21 cellular contexts compared by ENCODE assay signal in the genomic region with DNA sequence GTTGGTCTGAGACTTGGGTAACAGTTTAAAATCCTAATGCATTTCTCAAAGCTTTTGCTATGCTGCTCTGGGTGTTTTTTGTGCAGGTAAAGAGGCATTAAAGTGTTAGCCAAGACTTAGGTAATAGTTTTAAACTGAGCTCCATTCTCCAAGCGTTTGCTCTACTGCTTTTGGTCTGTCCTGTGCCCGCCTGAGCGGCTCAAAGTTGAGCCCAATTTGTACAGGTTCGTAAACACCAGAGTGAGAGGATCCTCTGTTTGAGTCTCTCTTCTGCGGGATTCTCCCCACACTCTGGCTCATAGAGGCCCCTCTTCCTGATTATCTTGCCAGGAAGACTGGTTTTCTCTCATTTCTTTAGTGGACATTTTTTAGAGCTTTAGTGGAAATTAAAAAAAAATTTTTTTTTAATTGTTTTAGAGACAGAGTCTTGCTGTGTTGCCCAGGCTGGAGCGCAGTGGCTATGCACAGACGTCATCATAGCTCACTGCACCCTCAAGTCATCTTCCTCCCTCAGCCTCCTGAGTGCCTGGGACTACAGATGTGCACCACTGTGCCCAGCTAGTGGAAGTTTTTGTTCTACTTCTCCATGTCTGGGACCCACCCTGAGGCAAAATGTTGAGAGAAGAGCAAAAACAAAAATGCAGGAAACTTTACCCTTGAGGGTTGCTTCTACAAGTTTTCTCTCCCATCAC. TPM values are rescaled to one million over a fixed set of nuclear protein-coding genes. Genes with fewer than 3 reads are reported as not detected.
DNase-seq lines count a peak whose midpoint lies in the region; ATAC-seq, FAIRE-seq and TF ChIP-seq lines count a peak whose summit lies in the region.
"Had no signal": no experiment of that assay in that cellular context is flagged by ENCODE, and none has a peak within 500 bp of the region (broad histone marks: within the 10 kb centered on the region; RNA-seq: fewer than 3 reads in every experiment).

No MANE protein-coding gene starts in this region.

- no peak for DNase-seq in SK-N-MC (ENCODE audit: low read depth, low spot score)
- no peak for DNase-seq in chondrocyte (ENCODE audit: low spot score)
- DNase-seq in HepG2 (ENCODE audit: low spot score) = peak; percentile 54
- no peak for DNase-seq in osteocyte (ENCODE audit: extremely low spot score, unreplicated experiment)
- no peak for DNase-seq in activated T-cell treated with anti-CD3 and anti-CD28 coated beads, Interleukin-2, amount 50 U/mL, for 48 hours
- DNase-seq in activated CD8-positive, alpha-beta memory T cell treated with anti-CD3 and anti-CD28 coated beads, Interleukin-2, amount 10 ng/mL, durations not matched to agents 7 days and 5 days = no peak
- no peak for DNase-seq in AG08396 (ENCODE audit: low spot score)
- DNase-seq in stimulated activated CD4-positive, alpha-beta T cell treated with anti-CD3 and anti-CD28 coated beads, Interleukin-4, amount 100 ng/mL, for 24 hours = no peak
- DNase-seq: 8988T; ACHN; C1 segment of cervical spinal cord; Calu3; CD4-positive, alpha-beta memory T cell; COR-L47; DMS53; DMS79 treated with DMSO at 0.1 percent for 48 hours; H9 had no signal

- in situ Hi-C loops in HepG2 (cut with HindIII; ENCODE audit: extremely low pct_ligation_motif_present, low pct_unique_long_range_greater_than_20kb) = no loop called here

- H3K9me3 Mint-ChIP-seq in chondrocyte (ENCODE audit: low read depth) (no peaks in the 10 kb centered on the region), osteocyte (ENCODE audit: unreplicated experiment) (peaks cover under 1% of the 10 kb centered on the region)
- H3K9me3 Mint-ChIP-seq in activated CD8-positive, alpha-beta memory T cell treated with anti-CD3 and anti-CD28 coated beads, Interleukin-2, amount 10 ng/mL, durations not matched to agents 7 days and 5 days (ENCODE audit: low read depth) = peaks cover 1% of the 10 kb centered on the region
- H3K9me3 Mint-ChIP-seq: CD4-positive, alpha-beta memory T cell had no signal

- intact Hi-C loops in HepG2 (cut with micrococcal nuclease; ENCODE audit: unreplicated experiment) = no loop called here

- TF ChIP-seq RAD21 in HepG2 (CRISPR knock-in tag; IDR thresholded peaks at IDR 0.05) = no peak

- 50% methylated on average over 7 of the region's 7 CpGs for WGBS in HepG2 (ENCODE audit: low lambda C conversion rate)

- no peak for TF ChIP-seq POLR2A in HepG2 (IDR thresholded peaks at IDR 0.05; ENCODE audit: insufficient read depth in 1 of 2, low read depth in 2 of 2, low read length in 2 of 2)

- peak overlapping the region; percentile 5; the same call in 1 of the 2 replicates for H3K4me2 ChIP-seq in HepG2 (ENCODE audit: low read depth, low read length)
- H3K4me2 ChIP-seq: A549, GM23338 had no signal

- TF ChIP-seq CTCF in chondrocyte (IDR thresholded peaks at IDR 0.05) (no peak), HepG2 (CRISPR knock-in tag; IDR thresholded peaks at IDR 0.05) (no peak), osteocyte (IDR thresholded peaks at IDR 0.05) (no peak)

- BruUV-seq in HepG2 (replicated peaks; lab: Mats Ljungman, UMichigan) = no TSS peak

- H3K4me1 ChIP-seq in HepG2 (ENCODE audit: insufficient read depth, low read length) = peaks cover 12% of the 10 kb centered on the region
- H3K4me1 ChIP-seq: A549 had no signal

- CTCF ChIA-PET in HepG2 (lab: Yijun Ruan, JAX; ENCODE audit: low intra/inter-chr PET ratio, low total read pairs) = no interaction called here
- CTCF ChIA-PET in activated CD8-positive, alpha-beta memory T cell treated with anti-CD3 and anti-CD28 coated beads, Interleukin-2, amount 10 ng/mL, durations not matched to agents 7 days and 5 days (lab: Charles Lee) = no interaction called here

- H4K20me1 ChIP-seq in HepG2 (ENCODE audit: insufficient read depth, low read length) = no peaks in the 10 kb centered on the region

- no peaks in the 10 kb centered on the region; the same call in 1 of the 2 replicates for H3K9me3 ChIP-seq in SK-N-MC (ENCODE audit: low read depth, low read length)
- H3K9me3 ChIP-seq in HepG2 (ENCODE audit: low read length) = peaks cover 3% of the 10 kb centered on the region; the same call in 1 of the 2 replicates
- H3K9me3 ChIP-seq: A549 had no signal

- H3K4me3 ChIP-seq in SK-N-MC (no peak overlapping the region), HepG2 (replicated peaks in 1 of 3; ENCODE audit: insufficient read depth in 1 of 3, low read depth in 2 of 3, low read length in 3 of 3) (no peak overlapping the region)
- H3K4me3 ChIP-seq: A549, GM23338 had no signal

- peak; percentile 96 for ATAC-seq in HepG2
- ATAC-seq in activated CD8-positive, alpha-beta memory T cell treated with anti-CD3 and anti-CD28 coated beads, Interleukin-2, amount 10 ng/mL, durations not matched to agents 7 days and 5 days = no peak
- ATAC-seq: A549, GM23338, HCT116 had no signal

- H3K27ac Mint-ChIP-seq in chondrocyte (ENCODE audit: unreplicated experiment) (peak overlapping the region; percentile 12), osteocyte (ENCODE audit: unreplicated experiment) (peak overlapping the region; percentile 50)
- H3K27ac Mint-ChIP-seq in activated CD8-positive, alpha-beta memory T cell treated with anti-CD3 and anti-CD28 coated beads, Interleukin-2, amount 10 ng/mL, durations not matched to agents 7 days and 5 days = no peak overlapping the region
- H3K27ac Mint-ChIP-seq: GM23338, H9 had no signal

- H3K27me3 Mint-ChIP-seq in chondrocyte (ENCODE audit: low read depth) (no peaks in the 10 kb centered on the region), osteocyte (ENCODE audit: unreplicated experiment) (no peaks in the 10 kb centered on the region)
- no peaks in the 10 kb centered on the region for H3K27me3 Mint-ChIP-seq in activated CD8-positive, alpha-beta memory T cell treated with anti-CD3 and anti-CD28 coated beads, Interleukin-2, amount 10 ng/mL, durations not matched to agents 7 days and 5 days
- H3K27me3 Mint-ChIP-seq: CD4-positive, alpha-beta memory T cell had no signal

- peaks cover 2% of the 10 kb centered on the region for H3K79me2 ChIP-seq in HepG2 (ENCODE audit: insufficient read depth, low read length)

- H3K9ac ChIP-seq in SK-N-MC (ENCODE audit: insufficient read length) = no peak overlapping the region
- H3K9ac ChIP-seq in HepG2 (ENCODE audit: insufficient read depth, low read depth, low read length) = no peak overlapping the region

- H3K4me3 Mint-ChIP-seq in chondrocyte (ENCODE audit: unreplicated experiment) = no peak overlapping the region
- H3K4me3 Mint-ChIP-seq in osteocyte (ENCODE audit: unreplicated experiment) = no peak overlapping the region
- H3K4me3 Mint-ChIP-seq in activated CD8-positive, alpha-beta memory T cell treated with anti-CD3 and anti-CD28 coated beads, Interleukin-2, amount 10 ng/mL, durations not matched to agents 7 days and 5 days = no peak overlapping the region
- H3K4me3 Mint-ChIP-seq: CD4-positive, alpha-beta memory T cell; GM23338; H9 had no signal

- FAIRE-seq in HepG2 (lab: Jason Lieb, UNC) = peak; percentile 73
- FAIRE-seq: A549, GM12892 had no signal

- H3K27ac ChIP-seq in SK-N-MC (peak overlapping the region; percentile 82), HepG2 (ENCODE audit: extremely low read length, insufficient read depth, low read length) (peak overlapping the region; percentile 18)
- H3K27ac ChIP-seq: A549 had no signal

- H3K27me3 ChIP-seq in HepG2 (ENCODE audit: control insufficient read depth in 1 of 2, insufficient read depth in 2 of 2, low read length in 2 of 2) = no peaks in the 10 kb centered on the region

- POLR2A ChIA-PET in HepG2 (lab: Yijun Ruan, JAX) = no interaction called here

- H2AFZ ChIP-seq in HepG2 (ENCODE audit: low read length) = no peak overlapping the region
- H2AFZ ChIP-seq: GM23338 had no signal

- H3K4me1 Mint-ChIP-seq in chondrocyte (ENCODE audit: low read depth) (peaks cover 22% of the 10 kb centered on the region), osteocyte (ENCODE audit: unreplicated experiment) (peaks cover 28% of the 10 kb centered on the region)
- no peaks in the 10 kb centered on the region for H3K4me1 Mint-ChIP-seq in activated CD8-positive, alpha-beta memory T cell treated with anti-CD3 and anti-CD28 coated beads, Interleukin-2, amount 10 ng/mL, durations not matched to agents 7 days and 5 days
- H3K4me1 Mint-ChIP-seq: GM23338, H9 had no signal

- H3K36me3 ChIP-seq in SK-N-MC (ENCODE audit: insufficient read depth, low read length) = peaks cover 48% of the 10 kb centered on the region
- peaks cover 4 to 41% of the 10 kb centered on the region in 2 experiments for H3K36me3 ChIP-seq in HepG2 (replicated peaks in 1 of 2; ENCODE audit: control insufficient read depth in 1 of 2, insufficient read depth in 2 of 2, low read length in 2 of 2)

- TF ChIP-seq EP300 in HepG2 (IDR thresholded peaks at IDR 0.05; ENCODE audit: low read depth in 2 of 2, low read length in 2 of 2) (no peak), HepG2 (CRISPR knock-in tag; IDR thresholded peaks at IDR 0.05; ENCODE audit: borderline replicate concordance) (no peak)

- H3K36me3 Mint-ChIP-seq in chondrocyte (ENCODE audit: low read depth) = peaks cover 3% of the 10 kb centered on the region
- peaks cover 13% of the 10 kb centered on the region for H3K36me3 Mint-ChIP-seq in osteocyte (ENCODE audit: unreplicated experiment)
- peaks cover 48% of the 10 kb centered on the region for H3K36me3 Mint-ChIP-seq in activated CD8-positive, alpha-beta memory T cell treated with anti-CD3 and anti-CD28 coated beads, Interleukin-2, amount 10 ng/mL, durations not matched to agents 7 days and 5 days

RNA-seq across cellular contexts. Expression of a gene that starts 16.6 kb away (rescaled TPM):
- total RNA-seq in chondrocyte = 2.9 to 5.9 TPM (median 4.1 TPM) in 3 replicates
- total RNA-seq in HepG2 (2016; rRNA removed; fragmentation: Illumina TruSeq; extraction: Trizol) = 32.5 and 44.3 TPM in 2 replicates
- 31.4 and 38.1 TPM in 2 replicates for total RNA-seq in HepG2 (2016; cell fraction: cytosol; rRNA removed; fragmentation: Illumina TruSeq; extraction: Trizol; ENCODE audit: low read depth)
- total RNA-seq in HepG2 (2016; cell fraction: insoluble cytoplasmic fraction; rRNA removed; fragmentation: Illumina TruSeq; extraction: Trizol) = 34.4 and 42.7 TPM in 2 replicates
- 25.4 and 30.0 TPM in 2 replicates for total RNA-seq in HepG2 (2016; cell fraction: membrane; rRNA removed; fragmentation: Illumina TruSeq; extraction: Trizol)
- 36.9 and 38.4 TPM in 2 replicates for total RNA-seq in HepG2 (2016; cell fraction: nucleus; rRNA removed; fragmentation: Illumina TruSeq; extraction: Trizol)
- 4.1 and 5.6 TPM in 2 replicates for polyA plus RNA-seq in HepG2 (2011; rRNA removed)
- polyA plus RNA-seq in HepG2 (2011; cell fraction: cytosol; rRNA removed) = 2.0 and 3.1 TPM in 2 replicates
- polyA plus RNA-seq in HepG2 (2011; cell fraction: nucleus; rRNA removed) = 3.6 and 5.6 TPM in 2 replicates
- polyA plus RNA-seq in HepG2 (2012) = 7.3 and 9.7 TPM in 2 replicates
- polyA plus RNA-seq in HepG2 (2016; cell fraction: cytosol; fragmentation: Illumina TruSeq; extraction: Trizol; ENCODE audit: low read depth) = 2.2 and 3.0 TPM in 2 replicates
- polyA plus RNA-seq in HepG2 (2016; cell fraction: insoluble cytoplasmic fraction; fragmentation: Illumina TruSeq; extraction: Trizol; ENCODE audit: low read depth) = 23.6 and 26.3 TPM in 2 replicates
- polyA plus RNA-seq in HepG2 (2016; cell fraction: membrane; fragmentation: Illumina TruSeq; extraction: Trizol; ENCODE audit: low read depth) = 3.6 and 4.9 TPM in 2 replicates
- 21.7 and 22.3 TPM in 2 replicates for polyA plus RNA-seq in HepG2 (2016; cell fraction: nucleus; fragmentation: Illumina TruSeq; extraction: Trizol; ENCODE audit: insufficient read depth, low read depth)
- polyA minus RNA-seq in HepG2 (2011; rRNA and poly(A)+ RNA removed; ENCODE audit: low replicate concordance) = 6.6 and 12.6 TPM in 2 replicates
- 5.5 and 5.9 TPM in 2 replicates for polyA minus RNA-seq in HepG2 (2011; cell fraction: cytosol; rRNA and poly(A)+ RNA removed)
- polyA minus RNA-seq in HepG2 (2011; cell fraction: nucleus; rRNA and poly(A)+ RNA removed) = 34.2 and 34.6 TPM in 2 replicates
- 3.5 and 6.0 TPM in 2 replicates for total RNA-seq in osteocyte
- 10 to 100 TPM in 1 of 2 experiments, 1 to 10 TPM in 1; 10.0 to 10.2 TPM for total RNA-seq in activated CD8-positive, alpha-beta memory T cell treated with anti-CD3 and anti-CD28 coated beads, Interleukin-2, amount 10 ng/mL, durations not matched to agents 7 days and 5 days
